In genomic region chr6:89080281-89081128, GRCh38 we compare ENCODE assay signal across 8 cellular contexts. TPM values are rescaled to one million over a fixed set of nuclear protein-coding genes. Genes with fewer than 3 reads are reported as not detected.
DNase-seq lines count a peak whose midpoint lies in the region; ATAC-seq lines count a peak whose summit lies in the region.

Gene PNRC1 (plus strand): TSS chr6:89080751. CDS start chr6:89080895, 144 bp downstream.

- H3K23ac ChIP-seq in mesendoderm (ENCODE audit: low read length) = peak within 1 kb of the TSS; percentile 85

- peak within 1 kb of the TSS; percentile 50 for H2BK5ac ChIP-seq in mesendoderm (ENCODE audit: low read length)

- H3K4me3 ChIP-seq in NT2/D1 (ENCODE audit: insufficient read length, low read depth) (peak within 1 kb of the TSS; percentile 84), endocrine pancreas (ENCODE audit: control insufficient read depth, insufficient read depth, low read length) (peak within 1 kb of the TSS; percentile 98), mesendoderm (ENCODE audit: low read length) (peak within 1 kb of the TSS; percentile 88)

- H3K56ac ChIP-seq in mesendoderm (ENCODE audit: low read length) = peak within 1 kb of the TSS; percentile 96

- H3K36me3 ChIP-seq in NT2/D1 (ENCODE audit: insufficient read depth, insufficient read length, low read length) (peaks cover 9% of the 10 kb centered on the region), endocrine pancreas (ENCODE audit: control insufficient read depth, insufficient read depth, low read length) (no peaks in the 10 kb centered on the region), mesendoderm (ENCODE audit: control insufficient read depth, insufficient read depth, low read length) (no peaks in the 10 kb centered on the region)

- H3K79me2 ChIP-seq in mesendoderm (ENCODE audit: control insufficient read depth, insufficient read depth, low read length) = peaks cover 15% of the 10 kb centered on the region

- H3K36me3 Mint-ChIP-seq in activated CD8-positive, alpha-beta memory T cell treated with anti-CD3 and anti-CD28 coated beads, Interleukin-2, amount 10 ng/mL, durations not matched to agents 7 days and 5 days = peaks cover 34% of the 10 kb centered on the region

- H2AK5ac ChIP-seq in mesendoderm (ENCODE audit: low read length) = no peak within 1 kb of the TSS

- peak within 1 kb of the TSS; percentile 99 for H3K27ac Mint-ChIP-seq in activated CD8-positive, alpha-beta memory T cell treated with anti-CD3 and anti-CD28 coated beads, Interleukin-2, amount 10 ng/mL, durations not matched to agents 7 days and 5 days

- DNase-seq in COR-L47 (lab: John Stamatoyannopoulos, UW) (peak; percentile 100), HUDEP-2 (lab: John Stamatoyannopoulos, UW; ENCODE audit: unreplicated experiment in 76 of 76) (peak; percentile 70 to 100 (median 100)), NT2/D1 (ENCODE audit: low read depth, low spot score) (peak; percentile 97), mesendoderm (peak; percentile 99)
- peak; percentile 100 for DNase-seq in activated CD8-positive, alpha-beta memory T cell treated with anti-CD3 and anti-CD28 coated beads, Interleukin-2, amount 10 ng/mL, durations not matched to agents 7 days and 5 days
- DNase-seq in stimulated activated CD8-positive, alpha-beta memory T cell treated with anti-CD3 and anti-CD28 coated beads, Interleukin-15, amount 100 ng/mL, for 1 hour (ENCODE audit: low read depth) = peak; percentile 100

- peaks cover 26% of the 10 kb centered on the region for H3K4me1 Mint-ChIP-seq in activated CD8-positive, alpha-beta memory T cell treated with anti-CD3 and anti-CD28 coated beads, Interleukin-2, amount 10 ng/mL, durations not matched to agents 7 days and 5 days

- peaks cover 13% of the 10 kb centered on the region for H3K79me1 ChIP-seq in mesendoderm (ENCODE audit: low read length)

- no CpG with 5 or more reads among the region's 63 CpGs for WGBS in mesendoderm (ENCODE audit: extremely low coverage, insufficient coverage, low lambda C conversion rate)

- no peak within 1 kb of the TSS for H4K8ac ChIP-seq in mesendoderm (ENCODE audit: low read depth, low read length)

- peak within 1 kb of the TSS; percentile 87 for H3K27ac ChIP-seq in mesendoderm (ENCODE audit: low read depth, low read length)

- ATAC-seq in GM21381 (IDR thresholded peaks at IDR 0.05; ENCODE audit: unreplicated experiment) = peak; percentile 72
- ATAC-seq in activated CD8-positive, alpha-beta memory T cell treated with anti-CD3 and anti-CD28 coated beads, Interleukin-2, amount 10 ng/mL, durations not matched to agents 7 days and 5 days = peak; percentile 74

- H3K4ac ChIP-seq in mesendoderm (ENCODE audit: low read depth, low read length) = peak within 1 kb of the TSS; percentile 99

- H2BK15ac ChIP-seq in mesendoderm (replicated peaks; ENCODE audit: low read depth) = peak within 1 kb of the TSS; percentile 13

- H3K9ac ChIP-seq in NT2/D1 (ENCODE audit: insufficient read length, low read depth) (peak within 1 kb of the TSS; percentile 94), endocrine pancreas (ENCODE audit: control insufficient read depth, insufficient read depth, low read length) (peak within 1 kb of the TSS; percentile 90), mesendoderm (ENCODE audit: low read length) (peak within 1 kb of the TSS; percentile 97)

- peak within 1 kb of the TSS; percentile 97 for H3K4me3 Mint-ChIP-seq in activated CD8-positive, alpha-beta memory T cell treated with anti-CD3 and anti-CD28 coated beads, Interleukin-2, amount 10 ng/mL, durations not matched to agents 7 days and 5 days

- no peaks in the 10 kb centered on the region for H3K9me3 Mint-ChIP-seq in activated CD8-positive, alpha-beta memory T cell treated with anti-CD3 and anti-CD28 coated beads, Interleukin-2, amount 10 ng/mL, durations not matched to agents 7 days and 5 days (ENCODE audit: low read depth)

- peak within 1 kb of the TSS; percentile 54 for H2BK120ac ChIP-seq in mesendoderm (ENCODE audit: low read depth, low read length)

- H4K5ac ChIP-seq in mesendoderm (ENCODE audit: low read length) = no peak within 1 kb of the TSS

- H3K4me2 ChIP-seq in mesendoderm (ENCODE audit: low read length) = peak within 1 kb of the TSS; percentile 91

- CTCF ChIA-PET in activated CD8-positive, alpha-beta memory T cell treated with anti-CD3 and anti-CD28 coated beads, Interleukin-2, amount 10 ng/mL, durations not matched to agents 7 days and 5 days (lab: Charles Lee) = interaction anchor here (0.9 to 3.0 kb wide), 7 partner anchors 9 to 292 kb away, joined by 3 to 10 read pairs (median 5); partner anchors contain the start of gene PM20D2

- H3K27me3 ChIP-seq in NT2/D1 (ENCODE audit: insufficient read depth, insufficient read length) = no peaks in the 10 kb centered on the region
- no peaks in the 10 kb centered on the region for H3K27me3 ChIP-seq in endocrine pancreas (ENCODE audit: control insufficient read depth, insufficient read depth, low read length)
- H3K27me3 ChIP-seq in mesendoderm (ENCODE audit: insufficient read depth, low read length, poor library complexity) = no peaks in the 10 kb centered on the region

- no peaks in the 10 kb centered on the region for H3K27me3 Mint-ChIP-seq in activated CD8-positive, alpha-beta memory T cell treated with anti-CD3 and anti-CD28 coated beads, Interleukin-2, amount 10 ng/mL, durations not matched to agents 7 days and 5 days

- H3K9me3 ChIP-seq in NT2/D1 (ENCODE audit: insufficient read depth, low read length) (no peaks in the 10 kb centered on the region), endocrine pancreas (ENCODE audit: control insufficient read depth, low read length) (no peaks in the 10 kb centered on the region)

- peak within 1 kb of the TSS; percentile 99 for H3K18ac ChIP-seq in mesendoderm (ENCODE audit: low read length)

- H3K4me1 ChIP-seq in NT2/D1 (ENCODE audit: insufficient read depth, insufficient read length) (no peaks in the 10 kb centered on the region), endocrine pancreas (ENCODE audit: control insufficient read depth, insufficient read depth, low read length) (peaks cover 16% of the 10 kb centered on the region), mesendoderm (ENCODE audit: control insufficient read depth, low read depth, low read length) (peaks cover 4% of the 10 kb centered on the region)

RNA-seq across cellular contexts. Expression of gene PNRC1, which starts in this region (rescaled TPM):
- total RNA-seq in activated CD8-positive, alpha-beta memory T cell treated with anti-CD3 and anti-CD28 coated beads, Interleukin-2, amount 10 ng/mL, durations not matched to agents 7 days and 5 days = 10 to 100 TPM; 66.9 to 71.8 TPM
- 19.9 TPM for polyA plus RNA-seq in mesendoderm (2013, experiment 1 of 2)
- 21.1 TPM for polyA plus RNA-seq in mesendoderm (2013, experiment 2 of 2)

Comparison
In these comparisons a context has a peak if more than half of its experiments do, and no peak if none do; other contexts are left out.
1. Peak in every context shown above with its lines: DNase-seq, ATAC-seq, H3K4me3 ChIP-seq and H3K27ac ChIP-seq.